In the genomic region with DNA sequence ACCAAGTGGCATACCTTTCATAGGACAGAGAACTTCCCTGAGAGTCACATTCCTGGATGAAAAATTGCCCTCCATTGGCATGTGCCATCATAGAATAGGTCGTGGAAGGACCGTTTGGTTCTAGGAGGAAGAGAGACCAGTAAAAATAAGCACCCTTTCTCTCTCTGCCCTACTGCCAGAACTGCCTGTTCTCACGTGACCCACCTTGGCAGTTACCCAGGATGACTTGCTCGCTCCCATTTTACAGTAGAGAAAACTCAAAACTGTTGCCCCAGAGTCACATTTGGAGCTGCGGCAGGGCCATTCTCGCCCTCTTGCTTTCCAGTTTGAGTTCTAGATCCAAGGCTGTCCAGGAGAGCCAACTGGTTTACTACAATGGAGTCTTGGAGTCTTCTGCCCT, we compare ENCODE assay signal across 1 cellular context.
TF ChIP-seq lines count a peak whose summit lies in the region.

No MANE protein-coding gene starts in this region.

TF ChIP-seq in HepG2, 621 proteins besides CTCF, POLR2A, EP300 and RAD21:
- TF ChIP-seq, protein P1, sequence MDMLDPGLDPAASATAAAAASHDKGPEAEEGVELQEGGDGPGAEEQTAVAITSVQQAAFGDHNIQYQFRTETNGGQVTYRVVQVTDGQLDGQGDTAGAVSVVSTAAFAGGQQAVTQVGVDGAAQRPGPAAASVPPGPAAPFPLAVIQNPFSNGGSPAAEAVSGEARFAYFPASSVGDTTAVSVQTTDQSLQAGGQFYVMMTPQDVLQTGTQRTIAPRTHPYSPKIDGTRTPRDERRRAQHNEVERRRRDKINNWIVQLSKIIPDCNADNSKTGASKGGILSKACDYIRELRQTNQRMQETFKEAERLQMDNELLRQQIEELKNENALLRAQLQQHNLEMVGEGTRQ (IDR thresholded peaks at IDR 0.05; ENCODE audit: low read depth, low read length) = no peak
- TF ChIP-seq, protein P1 (CRISPR knock-in tag; IDR thresholded peaks at IDR 0.05; ENCODE audit: borderline replicate concordance) = no peak
- TF ChIP-seq, protein P2, sequence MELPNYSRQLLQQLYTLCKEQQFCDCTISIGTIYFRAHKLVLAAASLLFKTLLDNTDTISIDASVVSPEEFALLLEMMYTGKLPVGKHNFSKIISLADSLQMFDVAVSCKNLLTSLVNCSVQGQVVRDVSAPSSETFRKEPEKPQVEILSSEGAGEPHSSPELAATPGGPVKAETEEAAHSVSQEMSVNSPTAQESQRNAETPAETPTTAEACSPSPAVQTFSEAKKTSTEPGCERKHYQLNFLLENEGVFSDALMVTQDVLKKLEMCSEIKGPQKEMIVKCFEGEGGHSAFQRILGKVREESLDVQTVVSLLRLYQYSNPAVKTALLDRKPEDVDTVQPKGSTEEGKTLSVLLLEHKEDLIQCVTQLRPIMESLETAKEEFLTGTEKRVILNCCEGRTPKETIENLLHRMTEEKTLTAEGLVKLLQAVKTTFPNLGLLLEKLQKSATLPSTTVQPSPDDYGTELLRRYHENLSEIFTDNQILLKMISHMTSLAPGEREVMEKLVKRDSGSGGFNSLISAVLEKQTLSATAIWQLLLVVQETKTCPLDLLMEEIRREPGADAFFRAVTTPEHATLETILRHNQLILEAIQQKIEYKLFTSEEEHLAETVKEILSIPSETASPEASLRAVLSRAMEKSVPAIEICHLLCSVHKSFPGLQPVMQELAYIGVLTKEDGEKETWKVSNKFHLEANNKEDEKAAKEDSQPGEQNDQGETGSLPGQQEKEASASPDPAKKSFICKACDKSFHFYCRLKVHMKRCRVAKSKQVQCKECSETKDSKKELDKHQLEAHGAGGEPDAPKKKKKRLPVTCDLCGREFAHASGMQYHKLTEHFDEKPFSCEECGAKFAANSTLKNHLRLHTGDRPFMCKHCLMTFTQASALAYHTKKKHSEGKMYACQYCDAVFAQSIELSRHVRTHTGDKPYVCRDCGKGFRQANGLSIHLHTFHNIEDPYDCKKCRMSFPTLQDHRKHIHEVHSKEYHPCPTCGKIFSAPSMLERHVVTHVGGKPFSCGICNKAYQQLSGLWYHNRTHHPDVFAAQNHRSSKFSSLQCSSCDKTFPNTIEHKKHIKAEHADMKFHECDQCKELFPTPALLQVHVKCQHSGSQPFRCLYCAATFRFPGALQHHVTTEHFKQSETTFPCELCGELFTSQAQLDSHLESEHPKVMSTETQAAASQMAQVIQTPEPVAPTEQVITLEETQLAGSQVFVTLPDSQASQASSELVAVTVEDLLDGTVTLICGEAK (IDR thresholded peaks at IDR 0.05) = no peak
- TF ChIP-seq, protein P2 (CRISPR knock-in tag; IDR thresholded peaks at IDR 0.05) = no peak
- no peak for TF ChIP-seq RXRB (CRISPR knock-in tag; IDR thresholded peaks at IDR 0.05; ENCODE audit: borderline replicate concordance)
- TF ChIP-seq FOSL2 (CRISPR knock-in tag; IDR thresholded peaks at IDR 0.05) = no peak
- TF ChIP-seq, protein P3, sequence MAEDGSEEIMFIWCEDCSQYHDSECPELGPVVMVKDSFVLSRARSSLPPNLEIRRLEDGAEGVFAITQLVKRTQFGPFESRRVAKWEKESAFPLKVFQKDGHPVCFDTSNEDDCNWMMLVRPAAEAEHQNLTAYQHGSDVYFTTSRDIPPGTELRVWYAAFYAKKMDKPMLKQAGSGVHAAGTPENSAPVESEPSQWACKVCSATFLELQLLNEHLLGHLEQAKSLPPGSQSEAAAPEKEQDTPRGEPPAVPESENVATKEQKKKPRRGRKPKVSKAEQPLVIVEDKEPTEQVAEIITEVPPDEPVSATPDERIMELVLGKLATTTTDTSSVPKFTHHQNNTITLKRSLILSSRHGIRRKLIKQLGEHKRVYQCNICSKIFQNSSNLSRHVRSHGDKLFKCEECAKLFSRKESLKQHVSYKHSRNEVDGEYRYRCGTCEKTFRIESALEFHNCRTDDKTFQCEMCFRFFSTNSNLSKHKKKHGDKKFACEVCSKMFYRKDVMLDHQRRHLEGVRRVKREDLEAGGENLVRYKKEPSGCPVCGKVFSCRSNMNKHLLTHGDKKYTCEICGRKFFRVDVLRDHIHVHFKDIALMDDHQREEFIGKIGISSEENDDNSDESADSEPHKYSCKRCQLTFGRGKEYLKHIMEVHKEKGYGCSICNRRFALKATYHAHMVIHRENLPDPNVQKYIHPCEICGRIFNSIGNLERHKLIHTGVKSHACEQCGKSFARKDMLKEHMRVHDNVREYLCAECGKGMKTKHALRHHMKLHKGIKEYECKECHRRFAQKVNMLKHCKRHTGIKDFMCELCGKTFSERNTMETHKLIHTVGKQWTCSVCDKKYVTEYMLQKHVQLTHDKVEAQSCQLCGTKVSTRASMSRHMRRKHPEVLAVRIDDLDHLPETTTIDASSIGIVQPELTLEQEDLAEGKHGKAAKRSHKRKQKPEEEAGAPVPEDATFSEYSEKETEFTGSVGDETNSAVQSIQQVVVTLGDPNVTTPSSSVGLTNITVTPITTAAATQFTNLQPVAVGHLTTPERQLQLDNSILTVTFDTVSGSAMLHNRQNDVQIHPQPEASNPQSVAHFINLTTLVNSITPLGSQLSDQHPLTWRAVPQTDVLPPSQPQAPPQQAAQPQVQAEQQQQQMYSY (CRISPR knock-in tag; IDR thresholded peaks at IDR 0.05) = no peak
- TF ChIP-seq HMG20B (CRISPR knock-in tag; conservative IDR thresholded peaks at IDR 0.05) = no peak
- TF ChIP-seq SALL2 (CRISPR knock-in tag; IDR thresholded peaks at IDR 0.05) = no peak
- TF ChIP-seq, protein P4, sequence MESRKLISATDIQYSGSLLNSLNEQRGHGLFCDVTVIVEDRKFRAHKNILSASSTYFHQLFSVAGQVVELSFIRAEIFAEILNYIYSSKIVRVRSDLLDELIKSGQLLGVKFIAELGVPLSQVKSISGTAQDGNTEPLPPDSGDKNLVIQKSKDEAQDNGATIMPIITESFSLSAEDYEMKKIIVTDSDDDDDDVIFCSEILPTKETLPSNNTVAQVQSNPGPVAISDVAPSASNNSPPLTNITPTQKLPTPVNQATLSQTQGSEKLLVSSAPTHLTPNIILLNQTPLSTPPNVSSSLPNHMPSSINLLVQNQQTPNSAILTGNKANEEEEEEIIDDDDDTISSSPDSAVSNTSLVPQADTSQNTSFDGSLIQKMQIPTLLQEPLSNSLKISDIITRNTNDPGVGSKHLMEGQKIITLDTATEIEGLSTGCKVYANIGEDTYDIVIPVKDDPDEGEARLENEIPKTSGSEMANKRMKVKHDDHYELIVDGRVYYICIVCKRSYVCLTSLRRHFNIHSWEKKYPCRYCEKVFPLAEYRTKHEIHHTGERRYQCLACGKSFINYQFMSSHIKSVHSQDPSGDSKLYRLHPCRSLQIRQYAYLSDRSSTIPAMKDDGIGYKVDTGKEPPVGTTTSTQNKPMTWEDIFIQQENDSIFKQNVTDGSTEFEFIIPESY (CRISPR knock-in tag; IDR thresholded peaks at IDR 0.05) = no peak
- TF ChIP-seq IRF2 (CRISPR knock-in tag; IDR thresholded peaks at IDR 0.05) = no peak
- TF ChIP-seq RFX3 (CRISPR knock-in tag; IDR thresholded peaks at IDR 0.05) = no peak
- TF ChIP-seq SNAPC2 (CRISPR knock-in tag; IDR thresholded peaks at IDR 0.05) = no peak
- no peak for TF ChIP-seq ZNF75D (CRISPR knock-in tag; IDR thresholded peaks at IDR 0.05; ENCODE audit: borderline replicate concordance)
- TF ChIP-seq RCOR2 (CRISPR knock-in tag; IDR thresholded peaks at IDR 0.05) = no peak
- TF ChIP-seq MAF1 (CRISPR knock-in tag; IDR thresholded peaks at IDR 0.05; ENCODE audit: borderline replicate concordance) = no peak
- no peak for TF ChIP-seq NFIB (CRISPR knock-in tag; IDR thresholded peaks at IDR 0.05; ENCODE audit: borderline replicate concordance)
- TF ChIP-seq ZSCAN20 (CRISPR knock-in tag; IDR thresholded peaks at IDR 0.05; ENCODE audit: borderline replicate concordance) = no peak
- TF ChIP-seq ZMYM2 (CRISPR knock-in tag; IDR thresholded peaks at IDR 0.05) = no peak
